Comparison of ENCODE assay signal across 18 cellular contexts in genomic region chr7:37684927-37685326, GRCh38. TPM values are rescaled to one million over a fixed set of nuclear protein-coding genes. Genes with fewer than 3 reads are reported as not detected.
DNase-seq lines count a peak whose midpoint lies in the region; ATAC-seq and TF ChIP-seq lines count a peak whose summit lies in the region.
"Had no signal": no experiment of that assay in that cellular context is flagged by ENCODE, and none has a peak within 500 bp of the region (broad histone marks: within the 10 kb centered on the region; RNA-seq: fewer than 3 reads in every experiment).

No MANE protein-coding gene starts in this region.

- POLR2A ChIA-PET in A673 (lab: Charles Lee; ENCODE audit: low non-redundant PET) (no interaction called here), MCF 10A (lab: Yijun Ruan, JAX) (interaction anchor here (1.3 to 5.0 kb wide), 3 partner anchors 9 to 48 kb away, joined by 3 to 34 read pairs (median 4); no protein-coding TSS in a partner anchor)

- H3K4me3 ChIP-seq in NB4 (ENCODE audit: low read depth, low read length), result peak overlapping the region; percentile 73
- H3K4me3 ChIP-seq in lower lobe of right lung, result peak overlapping the region; percentile 4
- no peak overlapping the region for H3K4me3 ChIP-seq in foreskin fibroblast (ENCODE audit: low read depth in 1 of 2, low read length in 2 of 2)
- no peak overlapping the region for H3K4me3 ChIP-seq in A673 (ENCODE audit: low read depth, low read length, poor library complexity, severe bottlenecking)

- H3K27ac ChIP-seq in lower lobe of right lung (no peak overlapping the region), A673 (ENCODE audit: low read depth, low read length, poor library complexity, severe bottlenecking) (no peak overlapping the region)
- H3K27ac ChIP-seq: Peyer's patch had no signal

- CTCF ChIA-PET in activated naive CD4-positive, alpha-beta T cell treated with anti-CD3 and anti-CD28 coated beads, Interleukin-2, amount 10 ng/mL, durations not matched to agents 7 days and 5 days (lab: Charles Lee), result no interaction called here
- CTCF ChIA-PET in A673 (lab: Charles Lee), result no interaction called here
- CTCF ChIA-PET in MCF 10A (lab: Yijun Ruan, JAX), result interaction anchor here (0.6 to 2.5 kb wide), 2 partner anchors 10 to 182 kb away, joined by 3 to 9 read pairs; no protein-coding TSS in a partner anchor

- H3K4me1 ChIP-seq in lower lobe of right lung (peaks cover 13% of the 10 kb centered on the region), A673 (ENCODE audit: insufficient read depth, low read length, poor library complexity, severe bottlenecking) (no peaks in the 10 kb centered on the region)
- H3K4me1 ChIP-seq: Peyer's patch had no signal

- intact Hi-C loops in lower lobe of right lung (cut with DNase I) (no loop called here), A673 (cut with micrococcal nuclease; ENCODE audit: unreplicated experiment) (no loop called here), MCF 10A (cut with micrococcal nuclease) (loop anchor here (5.0 kb wide), 1 partner anchor 448 kb away; no protein-coding TSS in a partner anchor)

- no peaks in the 10 kb centered on the region for H3K36me3 ChIP-seq in lower lobe of right lung
- H3K36me3 ChIP-seq in A673 (ENCODE audit: insufficient read depth, low read length, poor library complexity, severe bottlenecking), result no peaks in the 10 kb centered on the region
- H3K36me3 ChIP-seq: Peyer's patch had no signal

- H3K9me3 ChIP-seq in lower lobe of right lung (no peaks in the 10 kb centered on the region), A673 (ENCODE audit: low read depth, low read length, poor library complexity, severe bottlenecking) (no peaks in the 10 kb centered on the region)
- H3K9me3 ChIP-seq: Peyer's patch had no signal

- H3K27ac Mint-ChIP-seq in activated naive CD4-positive, alpha-beta T cell treated with anti-CD3 and anti-CD28 coated beads, Interleukin-2, amount 50 U/mL, for 24 hours, result no peak overlapping the region
- H3K27ac Mint-ChIP-seq in activated naive CD4-positive, alpha-beta T cell treated with anti-CD3 and anti-CD28 coated beads, Interleukin-2, amount 10 ng/mL, durations not matched to agents 7 days and 5 days, result no peak overlapping the region
- no peak overlapping the region for H3K27ac Mint-ChIP-seq in MCF 10A (ENCODE audit: low read depth, unreplicated experiment)
- H3K27ac Mint-ChIP-seq: CD4-positive, alpha-beta memory T cell; IgD-negative memory B cell had no signal

- TF ChIP-seq CTCF in NB4 (IDR thresholded peaks at IDR 0.05; ENCODE audit: low read depth, low read length), result no peak
- TF ChIP-seq CTCF in lower lobe of right lung (IDR thresholded peaks at IDR 0.05), result no peak
- no peak for TF ChIP-seq CTCF in foreskin fibroblast (IDR thresholded peaks at IDR 0.05; ENCODE audit: low read depth, low read length)
- TF ChIP-seq CTCF in GM13976 (IDR thresholded peaks at IDR 0.05; ENCODE audit: borderline replicate concordance, control extremely low read depth, extremely low read depth, insufficient read depth, missing control alignments), result no peak
- no peak for TF ChIP-seq CTCF in A673 (conservative IDR thresholded peaks at IDR 0.05; ENCODE audit: low read depth, low read length)
- TF ChIP-seq CTCF in MCF 10A (IDR thresholded peaks at IDR 0.05; ENCODE audit: unreplicated experiment), result no peak

- H3K9me3 Mint-ChIP-seq in activated naive CD4-positive, alpha-beta T cell treated with anti-CD3 and anti-CD28 coated beads, Interleukin-2, amount 50 U/mL, for 24 hours, result no peaks in the 10 kb centered on the region
- H3K9me3 Mint-ChIP-seq in activated naive CD4-positive, alpha-beta T cell treated with anti-CD3 and anti-CD28 coated beads, Interleukin-2, amount 10 ng/mL, durations not matched to agents 7 days and 5 days, result no peaks in the 10 kb centered on the region
- H3K9me3 Mint-ChIP-seq in MCF 10A (ENCODE audit: unreplicated experiment), result no peaks in the 10 kb centered on the region
- H3K9me3 Mint-ChIP-seq: IgD-negative memory B cell had no signal

- H3K4me3 Mint-ChIP-seq in activated naive CD4-positive, alpha-beta T cell treated with anti-CD3 and anti-CD28 coated beads, Interleukin-2, amount 50 U/mL, for 24 hours, result peak overlapping the region; percentile 58
- H3K4me3 Mint-ChIP-seq in activated naive CD4-positive, alpha-beta T cell treated with anti-CD3 and anti-CD28 coated beads, Interleukin-2, amount 10 ng/mL, durations not matched to agents 7 days and 5 days, result no peak overlapping the region
- no peak overlapping the region for H3K4me3 Mint-ChIP-seq in MCF 10A (ENCODE audit: unreplicated experiment)
- H3K4me3 Mint-ChIP-seq: CD4-positive, alpha-beta memory T cell had no signal

- H3K27me3 ChIP-seq in lower lobe of right lung (ENCODE audit: low read depth) (no peaks in the 10 kb centered on the region), A673 (replicated peaks; ENCODE audit: insufficient read depth, low read depth, low read length, poor library complexity) (no peaks in the 10 kb centered on the region)
- H3K27me3 ChIP-seq: Peyer's patch had no signal

- TF ChIP-seq POLR2A in NB4 (IDR thresholded peaks at IDR 0.05; ENCODE audit: extremely low read depth, insufficient read length), result no peak

- H3K27me3 Mint-ChIP-seq in activated naive CD4-positive, alpha-beta T cell treated with anti-CD3 and anti-CD28 coated beads, Interleukin-2, amount 50 U/mL, for 24 hours, result peaks cover 5% of the 10 kb centered on the region
- H3K27me3 Mint-ChIP-seq in activated naive CD4-positive, alpha-beta T cell treated with anti-CD3 and anti-CD28 coated beads, Interleukin-2, amount 10 ng/mL, durations not matched to agents 7 days and 5 days, result peaks cover 6% of the 10 kb centered on the region
- no peaks in the 10 kb centered on the region for H3K27me3 Mint-ChIP-seq in MCF 10A (ENCODE audit: insufficient read depth, unreplicated experiment)

- DNase-seq in activated naive CD4-positive, alpha-beta T cell treated with anti-CD3 and anti-CD28 coated beads, Interleukin-2, amount 10 ng/mL, durations not matched to agents 7 days and 5 days, result no peak
- peak; percentile 43 for DNase-seq in NB4 (ENCODE audit: low read depth)
- DNase-seq in lower lobe of right lung, result no peak
- DNase-seq in foreskin fibroblast, result no peak
- no peak for DNase-seq in GM13976 (ENCODE audit: low spot score)
- DNase-seq in A673 (ENCODE audit: low spot score), result no peak
- DNase-seq in MCF 10A (ENCODE audit: unreplicated experiment), result no peak
- DNase-seq: CD4-positive, alpha-beta memory T cell; DMS79 treated with DMSO at 0.1 percent for 48 hours; NCI-H1105 treated with DMSO at 0.1 percent for 48 hours; NCI-H187; NCI-H446; Peyer's patch; SHP77 had no signal

- H3K36me3 Mint-ChIP-seq in activated naive CD4-positive, alpha-beta T cell treated with anti-CD3 and anti-CD28 coated beads, Interleukin-2, amount 50 U/mL, for 24 hours, result no peaks in the 10 kb centered on the region
- H3K36me3 Mint-ChIP-seq in activated naive CD4-positive, alpha-beta T cell treated with anti-CD3 and anti-CD28 coated beads, Interleukin-2, amount 10 ng/mL, durations not matched to agents 7 days and 5 days, result no peaks in the 10 kb centered on the region
- H3K36me3 Mint-ChIP-seq in MCF 10A (ENCODE audit: insufficient read depth, unreplicated experiment), result no peaks in the 10 kb centered on the region
- H3K36me3 Mint-ChIP-seq: CD4-positive, alpha-beta memory T cell; IgD-negative memory B cell had no signal

- no peaks in the 10 kb centered on the region for H3K4me1 Mint-ChIP-seq in activated naive CD4-positive, alpha-beta T cell treated with anti-CD3 and anti-CD28 coated beads, Interleukin-2, amount 50 U/mL, for 24 hours
- no peaks in the 10 kb centered on the region for H3K4me1 Mint-ChIP-seq in activated naive CD4-positive, alpha-beta T cell treated with anti-CD3 and anti-CD28 coated beads, Interleukin-2, amount 10 ng/mL, durations not matched to agents 7 days and 5 days
- H3K4me1 Mint-ChIP-seq in MCF 10A (ENCODE audit: insufficient read depth, unreplicated experiment), result peaks cover 13% of the 10 kb centered on the region

- BruUV-seq in A673 (replicated peaks; lab: Mats Ljungman, UMichigan) (no TSS peak), MCF 10A (replicated peaks; lab: Mats Ljungman, UMichigan) (no TSS peak)

- ATAC-seq in lower lobe of right lung, result no peak
- ATAC-seq: SK-N-SH treated with all-trans-retinoic acid at 6 μM for 48 hours had no signal

- in situ Hi-C loops in GM13976 (cut with MboI; ENCODE audit: low sequenced_read_pairs, unreplicated experiment), result no loop called here

RNA-seq across cellular contexts. Expression of gene GPR141, which starts 1.4 kb away (rescaled TPM):
- 3.5 TPM for total RNA-seq in lower lobe of right lung
- not detected in 2 replicates for total RNA-seq in A673 (2021)
- 2.4 and 2.8 TPM in 2 replicates for total RNA-seq in MCF 10A (2022)
- total RNA-seq: CD4-positive, alpha-beta memory T cell; HT-29; Peyer's patch had no signal

Comparison
In these comparisons a context has a peak if more than half of its experiments do, and no peak if none do; other contexts are left out.
1. H3K4me3 ChIP-seq: peak in NB4 (single experiment) and lower lobe of right lung (single experiment); none in foreskin fibroblast (0 of 2) and A673 (single experiment).